Comparison of ENCODE assay signal across 28 cellular contexts in the genomic region with DNA sequence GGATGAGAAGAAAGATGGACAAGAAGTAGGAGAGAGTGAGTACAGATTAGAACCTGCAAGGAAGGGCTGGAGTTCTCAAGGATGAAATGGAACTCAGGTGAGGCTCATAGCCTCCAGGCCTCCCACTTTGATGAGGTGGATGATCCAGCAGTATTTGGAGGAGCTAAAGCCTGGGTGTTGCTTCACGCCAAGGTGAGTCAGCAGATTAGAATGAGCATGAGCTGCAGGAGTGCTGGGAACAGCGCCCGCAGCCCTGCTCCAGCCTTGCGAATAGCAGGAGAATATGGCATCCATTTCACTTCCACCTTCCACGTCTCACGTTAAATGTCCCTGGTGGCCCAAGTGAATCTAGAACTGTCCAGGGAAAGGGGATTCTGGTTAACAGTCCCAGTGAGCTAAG.
DNase-seq lines count a peak whose midpoint lies in the region; ATAC-seq and TF ChIP-seq lines count a peak whose summit lies in the region.
"Had no signal": no experiment of that assay in that cellular context is flagged by ENCODE, and none has a peak within 500 bp of the region (broad histone marks: within the 10 kb centered on the region; RNA-seq: fewer than 3 reads in every experiment).

No MANE protein-coding gene starts in this region.

- H3K9me3 Mint-ChIP-seq in MCF 10A (ENCODE audit: unreplicated experiment) (no peaks in the 10 kb centered on the region), glutamatergic neuron (ENCODE audit: unreplicated experiment) (no peaks in the 10 kb centered on the region)
- H3K9me3 Mint-ChIP-seq: activated naive CD8-positive, alpha-beta T cell treated with anti-CD3 and anti-CD28 coated beads, Interleukin-2, amount 10 ng/mL, durations not matched to agents 7 days and 5 days; activated T-helper 2 cell treated with anti-CD3 and anti-CD28 coated beads, Interferon-gamma antibody, Interleukin-2, Interleukin-4, amounts not matched to agents 10 μg/mL and 5 μg/mL and 100 μg/mL, durations not matched to agents 14 hours and 24 hours and 36 hours; stimulated activated naive CD8-positive, alpha-beta T cell treated with anti-CD3 and anti-CD28 coated beads, Interleukin-15, Interleukin-2, amounts not matched to agents 100 ng/mL and 50 ng/mL, for 24 hours; T-helper 2 cell treated with Interferon-gamma antibody and Interleukin-4, amounts not matched to agents 5 μg/mL and 100 μg/mL, for 36 hours had no signal

- no peaks in the 10 kb centered on the region for H3K27me3 Mint-ChIP-seq in MCF 10A (ENCODE audit: insufficient read depth, unreplicated experiment)
- no peaks in the 10 kb centered on the region for H3K27me3 Mint-ChIP-seq in glutamatergic neuron (ENCODE audit: unreplicated experiment)

- CTCF ChIA-PET in MCF 10A (lab: Yijun Ruan, JAX) = interaction anchor here (0.6 to 1.2 kb wide), 6 partner anchors 12 to 1370 kb away, joined by 3 to 5 read pairs (median 3); partner anchors contain the start of gene MON1B

- no peak overlapping the region for H3K27ac ChIP-seq in breast epithelium
- H3K27ac ChIP-seq: 22Rv1, body of pancreas, esophagus squamous epithelium, spleen, thyroid gland had no signal

- no peak for ATAC-seq in sciatic nerve
- ATAC-seq: body of pancreas, WTC11 had no signal

- intact Hi-C loops in MCF 10A (cut with micrococcal nuclease) = no loop called here
- intact Hi-C loops in breast epithelium (cut with DNase I; ENCODE audit: low total_unique reads) = no loop called here
- intact Hi-C loops in sciatic nerve (cut with DNase I) = no loop called here

- H3K4me1 ChIP-seq in breast epithelium = no peaks in the 10 kb centered on the region
- H3K4me1 ChIP-seq: body of pancreas, esophagus squamous epithelium, HAP-1, spleen, thyroid gland had no signal

- H3K4me3 ChIP-seq in breast epithelium = no peak overlapping the region
- no peak overlapping the region for H3K4me3 ChIP-seq in epithelial cell of esophagus (ENCODE audit: low read length)
- H3K4me3 ChIP-seq: body of pancreas, esophagus squamous epithelium, HAP-1, spleen, thyroid gland had no signal

- H3K4me1 Mint-ChIP-seq in MCF 10A (ENCODE audit: insufficient read depth, unreplicated experiment) (peaks cover 20% of the 10 kb centered on the region), glutamatergic neuron (ENCODE audit: low read depth, unreplicated experiment) (no peaks in the 10 kb centered on the region)
- H3K4me1 Mint-ChIP-seq: activated naive CD8-positive, alpha-beta T cell treated with anti-CD3 and anti-CD28 coated beads, Interleukin-2, amount 10 ng/mL, durations not matched to agents 7 days and 5 days; B cell; WTC11 had no signal

- H3K4me3 Mint-ChIP-seq in MCF 10A (ENCODE audit: unreplicated experiment) (no peak overlapping the region), glutamatergic neuron (ENCODE audit: unreplicated experiment) (no peak overlapping the region)
- H3K4me3 Mint-ChIP-seq: activated naive CD8-positive, alpha-beta T cell treated with anti-CD3 and anti-CD28 coated beads, Interleukin-2, amount 10 ng/mL, durations not matched to agents 7 days and 5 days; B cell; stimulated activated naive CD8-positive, alpha-beta T cell treated with anti-CD3 and anti-CD28 coated beads, Interleukin-15, Interleukin-2, amounts not matched to agents 100 ng/mL and 50 ng/mL, for 24 hours; T-helper 2 cell treated with Interferon-gamma antibody and Interleukin-4, amounts not matched to agents 5 μg/mL and 100 μg/mL, for 36 hours; WTC11 had no signal

- no peaks in the 10 kb centered on the region for H3K36me3 Mint-ChIP-seq in MCF 10A (ENCODE audit: insufficient read depth, unreplicated experiment)
- no peaks in the 10 kb centered on the region for H3K36me3 Mint-ChIP-seq in glutamatergic neuron (ENCODE audit: unreplicated experiment)
- H3K36me3 Mint-ChIP-seq: activated naive CD8-positive, alpha-beta T cell treated with anti-CD3 and anti-CD28 coated beads, Interleukin-2, amount 10 ng/mL, durations not matched to agents 7 days and 5 days had no signal

- H3K27ac Mint-ChIP-seq in MCF 10A (ENCODE audit: low read depth, unreplicated experiment) (peak overlapping the region; percentile 89), glutamatergic neuron (ENCODE audit: unreplicated experiment) (no peak overlapping the region)
- H3K27ac Mint-ChIP-seq: activated naive CD8-positive, alpha-beta T cell treated with anti-CD3 and anti-CD28 coated beads, Interleukin-2, amount 10 ng/mL, durations not matched to agents 7 days and 5 days; activated T-helper 2 cell treated with anti-CD3 and anti-CD28 coated beads, Interferon-gamma antibody, Interleukin-2, Interleukin-4, amounts not matched to agents 10 μg/mL and 5 μg/mL and 100 μg/mL, durations not matched to agents 14 hours and 24 hours and 36 hours; B cell; stimulated activated naive CD8-positive, alpha-beta T cell treated with anti-CD3 and anti-CD28 coated beads, Interleukin-15, Interleukin-2, amounts not matched to agents 100 ng/mL and 50 ng/mL, for 24 hours; T-helper 2 cell treated with Interferon-gamma antibody and Interleukin-4, amounts not matched to agents 5 μg/mL and 100 μg/mL, for 36 hours; WTC11 had no signal

- peak; percentile 94 for DNase-seq in MCF 10A (ENCODE audit: unreplicated experiment)
- DNase-seq in breast epithelium (ENCODE audit: low spot score in 2 of 2) = no peak
- peak; percentile 43 for DNase-seq in RKO (ENCODE audit: low spot score)
- DNase-seq in epithelial cell of esophagus (ENCODE audit: low read depth) = peak; percentile 84
- DNase-seq in sciatic nerve (ENCODE audit: low spot score) = no peak
- no peak for DNase-seq in HCEC 1CT
- DNase-seq in GM20000 (ENCODE audit: low spot score) = no peak
- DNase-seq in glutamatergic neuron = no peak
- DNase-seq: activated CD4-positive, alpha-beta T cell treated with anti-CD3 and anti-CD28 coated beads, Interleukin-2, amount 50 U/mL, for 48 hours; activated CD8-positive, alpha-beta memory T cell treated with anti-CD3 and anti-CD28 coated beads, Interleukin-2, amount 50 U/mL, for 48 hours; activated naive CD8-positive, alpha-beta T cell treated with anti-CD3 and anti-CD28 coated beads, Interleukin-2, amount 10 ng/mL, durations not matched to agents 7 days and 5 days; body of pancreas; effector memory CD4-positive, alpha-beta T cell; esophagus squamous epithelium; NCI-H1048; NCI-H1930; NCI-H345; SK-N-SH; spleen; stimulated activated CD4-positive, alpha-beta T cell treated with anti-CD3 and anti-CD28 coated beads, Interleukin-4, amount 100 ng/mL, for 1 hour; thyroid gland had no signal

- POLR2A ChIA-PET in MCF 10A (lab: Yijun Ruan, JAX) = interaction anchor here (0.8 kb wide), 1 partner anchor 12 kb away, joined by 3 read pairs; no protein-coding TSS in a partner anchor

- BruUV-seq in MCF 10A (replicated peaks; lab: Mats Ljungman, UMichigan) = no TSS peak

- TF ChIP-seq CTCF in MCF 10A (IDR thresholded peaks at IDR 0.05; ENCODE audit: unreplicated experiment) = no peak
- no peak for TF ChIP-seq CTCF in breast epithelium (IDR thresholded peaks at IDR 0.05)
- no peak for TF ChIP-seq CTCF in epithelial cell of esophagus (IDR thresholded peaks at IDR 0.05; ENCODE audit: insufficient read depth, low read depth, low read length, missing control alignments)
- TF ChIP-seq CTCF in GM20000 (IDR thresholded peaks at IDR 0.05; ENCODE audit: extremely low read depth, missing control alignments) = no peak
- TF ChIP-seq CTCF in glutamatergic neuron (IDR thresholded peaks at IDR 0.05; ENCODE audit: partially characterized antibody, unreplicated experiment) = no peak

- no peaks in the 10 kb centered on the region for H3K9me3 ChIP-seq in breast epithelium
- H3K9me3 ChIP-seq: body of pancreas, esophagus squamous epithelium, HAP-1, SK-N-SH, spleen, thyroid gland had no signal

- H3K27me3 ChIP-seq in breast epithelium = no peaks in the 10 kb centered on the region
- H3K27me3 ChIP-seq: body of pancreas, esophagus squamous epithelium, spleen, thyroid gland had no signal

- TF ChIP-seq POLR2A in breast epithelium (IDR thresholded peaks at IDR 0.05) = no peak

- H3K36me3 ChIP-seq in breast epithelium = no peaks in the 10 kb centered on the region
- H3K36me3 ChIP-seq: esophagus squamous epithelium, HAP-1, spleen, thyroid gland had no signal

Comparison
In these comparisons a context has a peak if more than half of its experiments do, and no peak if none do; other contexts are left out.
1. DNase-seq: peak in MCF 10A (single experiment), RKO (single experiment) and epithelial cell of esophagus (single experiment); none in breast epithelium (0 of 2), sciatic nerve (single experiment), HCEC 1CT (single experiment), GM20000 (single experiment) and glutamatergic neuron (single experiment).